In genomic region chr3:3798641-3799113, GRCh38 we compare ENCODE assay signal across 8 cellular contexts. TPM values are rescaled to one million over a fixed set of nuclear protein-coding genes. Genes with fewer than 3 reads are reported as not detected.
A peak's percentile ranks its signal among the peaks of the same experiment; 100 is the strongest.
DNase-seq lines count a peak whose midpoint lies in the region; ATAC-seq, FAIRE-seq and TF ChIP-seq lines count a peak whose summit lies in the region.
"Had no signal": no experiment of that assay in that cellular context is flagged by ENCODE, and none has a peak within 500 bp of the region (broad histone marks: within the 10 kb centered on the region; RNA-seq: fewer than 3 reads in every experiment).

No MANE protein-coding gene starts in this region.

- peak; percentile 42 for ATAC-seq in GM19467 (IDR thresholded peaks at IDR 0.05; ENCODE audit: unreplicated experiment)
- no peak for ATAC-seq in GM12878

- H2AFZ ChIP-seq in Loucy (ENCODE audit: low read length) (peak overlapping the region; percentile 81), GM12878 (ENCODE audit: control insufficient read depth, low read depth, low read length) (no peak overlapping the region)
- H2AFZ ChIP-seq: PC-9 had no signal

- H3F3A ChIP-seq in Loucy (ENCODE audit: low read depth) = no peaks in the 10 kb centered on the region

- peak overlapping the region; percentile 72 for H3K4me3 ChIP-seq in Loucy (ENCODE audit: low read length, poor library complexity, severe bottlenecking)
- H3K4me3 ChIP-seq in GM12878 = 0 out of 2 replicates have a peak overlapping the region, but pooled peaks have one; percentile 41
- H3K4me3 ChIP-seq in kidney epithelial cell (ENCODE audit: low read depth, low read length) = peak overlapping the region; percentile 63
- H3K4me3 ChIP-seq: PC-9 had no signal

- H3K9me2 ChIP-seq in Loucy (replicated peaks; ENCODE audit: low read depth, low read length) = no peaks in the 10 kb centered on the region

- H3K9ac ChIP-seq in Loucy (ENCODE audit: low read depth, low read length, poor library complexity, severe bottlenecking) (peak overlapping the region; percentile 52), GM12878 (ENCODE audit: control insufficient read depth, insufficient read depth, low read length) (no peak overlapping the region)

- H3K27me3 ChIP-seq in Loucy (ENCODE audit: insufficient read depth, low read length, poor library complexity, severe bottlenecking) = peaks cover 44% of the 10 kb centered on the region
- H3K27me3 ChIP-seq in GM12878 (replicated peaks in 1 of 2; ENCODE audit: control insufficient read depth in 2 of 2, insufficient read depth in 2 of 2, low read length in 1 of 2) = peaks cover 4 to 10% of the 10 kb centered on the region in 2 experiments
- peaks cover 22% of the 10 kb centered on the region for H3K27me3 ChIP-seq in kidney epithelial cell (ENCODE audit: control insufficient read depth, insufficient read depth, low read length)

- 4% methylated on average over 37 of the region's 37 CpGs for WGBS in GM12878 (ENCODE audit: insufficient coverage, insufficient replicate concordance, low lambda C conversion rate, missing lambda C conversion rate)

- FAIRE-seq in GM12878 (lab: Jason Lieb, UNC) = no peak

- in situ Hi-C loops in GM12878 (cut with MboI) = no loop called here

- POLR2A ChIA-PET in GM12878 (lab: Charles Lee) = no interaction called here

- DNase-seq in GM12878 (ENCODE audit: low read depth, low spot score) (no peak), kidney epithelial cell (ENCODE audit: low read depth) (no peak), NCI-H2107 treated with DMSO at 0.1 percent for 48 hours (lab: John Stamatoyannopoulos, UW; ENCODE audit: unreplicated experiment) (no peak), DMS153 treated with DMSO at 0.1 percent for 48 hours (lab: John Stamatoyannopoulos, UW; ENCODE audit: unreplicated experiment) (no peak)
- peak; percentile 3 for DNase-seq in stimulated activated CD4-positive, alpha-beta T cell treated with anti-CD3 and anti-CD28 coated beads, Interleukin-4, amount 100 ng/mL, for 1 hour

- BruUV-seq in GM12878 (replicated peaks; lab: Mats Ljungman, UMichigan) = no TSS peak

- no peaks in the 10 kb centered on the region for H3K4me1 ChIP-seq in Loucy (ENCODE audit: insufficient read depth, low read length, poor library complexity, severe bottlenecking)
- H3K4me1 ChIP-seq in GM12878 (ENCODE audit: control insufficient read depth, insufficient read depth, low read length) = no peaks in the 10 kb centered on the region

- no peak for TF ChIP-seq EP300 in GM12878 (IDR thresholded peaks at IDR 0.05; ENCODE audit: borderline replicate concordance in 1 of 2, control insufficient read depth in 1 of 2, low read depth in 2 of 2, low read length in 2 of 2)

- H3K79me2 ChIP-seq in Loucy (ENCODE audit: insufficient read depth, low read length) (no peaks in the 10 kb centered on the region), GM12878 (ENCODE audit: control insufficient read depth, insufficient read depth, low read length) (no peaks in the 10 kb centered on the region)

- CTCF ChIA-PET in GM12878 (lab: Yijun Ruan, JAX) = no interaction called here

- no peaks in the 10 kb centered on the region for H3K9me3 ChIP-seq in Loucy (ENCODE audit: insufficient read depth, low read depth, low read length)
- no peaks in the 10 kb centered on the region; the same call in 2 of the 3 replicates for H3K9me3 ChIP-seq in GM12878 (replicated peaks; ENCODE audit: control insufficient read depth, insufficient read depth, low read length)

- no peaks in the 10 kb centered on the region for H3K36me3 ChIP-seq in Loucy (ENCODE audit: insufficient read depth, low read length)
- H3K36me3 ChIP-seq in GM12878 (ENCODE audit: control insufficient read depth in 2 of 2, insufficient read depth in 2 of 2, low read length in 1 of 2) = no peaks in the 10 kb centered on the region
- H3K36me3 ChIP-seq in kidney epithelial cell (ENCODE audit: control insufficient read depth, insufficient read depth, low read length) = no peaks in the 10 kb centered on the region

- RAD21 ChIA-PET in GM12878 (lab: Charles Lee; ENCODE audit: unreplicated experiment) = no interaction called here

- TF ChIP-seq RAD21 in GM12878 (IDR thresholded peaks at IDR 0.05; ENCODE audit: insufficient read depth, low read depth, low read length) = no peak

- intact Hi-C loops in GM12878 (cut with micrococcal nuclease; ENCODE audit: unreplicated experiment) = no loop called here

- H3K27ac ChIP-seq in GM12878 (ENCODE audit: control insufficient read depth, insufficient read depth) = no peak overlapping the region
- H3K27ac ChIP-seq: PC-9 had no signal

- TF ChIP-seq CTCF in Loucy (conservative IDR thresholded peaks at IDR 0.05; ENCODE audit: low read length) = no peak
- TF ChIP-seq CTCF in GM12878 (IDR thresholded peaks at IDR 0.05 in 2 of 3, conservative IDR thresholded peaks at IDR 0.05 in 1 of 3; ENCODE audit: control insufficient read depth in 2 of 3, extremely low read depth in 1 of 3, insufficient read depth in 1 of 3, low read depth in 3 of 3, low read length in 3 of 3) = no peak
- TF ChIP-seq CTCF in kidney epithelial cell (IDR thresholded peaks at IDR 0.05; ENCODE audit: insufficient read depth, low read length, poor library complexity, severe bottlenecking) = no peak

- SMC1A ChIA-PET in GM12878 (lab: Charles Lee; ENCODE audit: uncharacterized antibody, unreplicated experiment) = no interaction called here

- H4K20me1 ChIP-seq in Loucy (ENCODE audit: insufficient read depth, low read length, poor library complexity, severe bottlenecking) = no peaks in the 10 kb centered on the region
- no peaks in the 10 kb centered on the region for H4K20me1 ChIP-seq in GM12878 (ENCODE audit: control insufficient read depth, insufficient read depth)

- H3K4me2 ChIP-seq in Loucy (ENCODE audit: low read depth, low read length, poor library complexity, severe bottlenecking) = peak overlapping the region; percentile 65
- H3K4me2 ChIP-seq in GM12878 (ENCODE audit: control insufficient read depth, insufficient read depth) = peak overlapping the region; percentile 11; the same call in 1 of the 2 replicates
- H3K4me2 ChIP-seq: PC-9 had no signal

- no peak for TF ChIP-seq POLR2A in GM12878 (IDR thresholded peaks at IDR 0.05; ENCODE audit: low read depth, low read length)

TF ChIP-seq in GM12878, 131 proteins besides CTCF, POLR2A, EP300 and RAD21 (continues in another document):
- TF ChIP-seq RUNX3 (IDR thresholded peaks at IDR 0.05; ENCODE audit: low read length) = no peak
- no peak for TF ChIP-seq BCL11A (IDR thresholded peaks at IDR 0.05; ENCODE audit: low read depth, low read length)
- TF ChIP-seq SUZ12 (IDR thresholded peaks at IDR 0.05; ENCODE audit: unreplicated experiment) = no peak
- TF ChIP-seq NR2F1 (conservative IDR thresholded peaks at IDR 0.05) = no peak
- TF ChIP-seq SIN3A (IDR thresholded peaks at IDR 0.05; ENCODE audit: low read depth, low read length) = no peak
- TF ChIP-seq SMAD5 (IDR thresholded peaks at IDR 0.05; ENCODE audit: low read depth) = no peak
- no peak for TF ChIP-seq MEF2B (IDR thresholded peaks at IDR 0.05; ENCODE audit: partially characterized antibody, poor library complexity, severe bottlenecking)
- no peak for TF ChIP-seq ZNF384 (IDR thresholded peaks at IDR 0.05; ENCODE audit: borderline replicate concordance, low read depth, low read length)
- TF ChIP-seq MTA3 (IDR thresholded peaks at IDR 0.05; ENCODE audit: borderline replicate concordance, low read length) = no peak
- TF ChIP-seq PML (IDR thresholded peaks at IDR 0.05; ENCODE audit: low read length) = no peak

RNA-seq across cellular contexts. Expression of gene LRRN1, which starts 0.6 kb away (rescaled TPM):
- total RNA-seq in GM12878 (2013; cell fraction: nucleolus; rRNA removed) = not detected in 2 replicates
- total RNA-seq in GM12878 (2014; rRNA removed) = not detected in 2 replicates
- total RNA-seq in GM12878 (2014; rRNA removed; fragmentation: Illumina TruSeq; extraction: Trizol) = not detected in 2 replicates
- not detected in 2 replicates for total RNA-seq in GM12878 (2021)
- polyA plus RNA-seq in GM12878 (2011; ENCODE audit: low read depth) = not detected
- not detected in 2 replicates for polyA plus RNA-seq in GM12878 (2011; rRNA removed)
- 0.03 TPM in 1 of 2 replicates, not detected in the other for polyA plus RNA-seq in GM12878 (2011; cell fraction: cytosol; rRNA removed)
- polyA plus RNA-seq in GM12878 (2011; cell fraction: nucleus; rRNA removed) = not detected in 2 replicates
- 0.03 and 0.04 TPM in 2 replicates for polyA plus RNA-seq in GM12878 (2012)
- 0.01 TPM in 1 of 2 replicates, not detected in the other for polyA plus RNA-seq in GM12878 (2014; fragmentation: Illumina TruSeq; extraction: Trizol)
- not detected for polyA plus RNA-seq in GM12878 (2014; fragmentation: Nextera tagmentation; extraction: Ambion mirVana)
- polyA plus RNA-seq in GM12878 (2014; rRNA removed) = not detected in 2 replicates
- polyA plus RNA-seq in GM12878 (2016; fragmentation: Nextera tagmentation; extraction: Ambion mirVana) = under 1 TPM in 1 of 2 experiments, not detected in 1; 0.04 TPM
- not detected in 2 replicates for polyA minus RNA-seq in GM12878 (2011; rRNA and poly(A)+ RNA removed)
- not detected in 2 replicates for polyA minus RNA-seq in GM12878 (2011; cell fraction: cytosol; rRNA and poly(A)+ RNA removed)
- not detected in 2 replicates for polyA minus RNA-seq in GM12878 (2011; cell fraction: nucleus; rRNA and poly(A)+ RNA removed)
- total RNA-seq in kidney epithelial cell = 19.7 and 26.8 TPM in 2 replicates

Comparison
In these comparisons a context has a peak if more than half of its experiments do, and no peak if none do; other contexts are left out.
1. RNA of gene LRRN1, which starts 0.6 kb away (total RNA-seq): 19.7 to 26.8 TPM in kidney epithelial cell; not detected in GM12878; every median in the first group is over 10 times any median in the second.
2. Peak in every context shown above with its lines, with median percentiles within 50 percentile points of each other: H3K4me3 ChIP-seq.